Comparison of ENCODE assay signal across 25 cellular contexts in the genomic region with DNA sequence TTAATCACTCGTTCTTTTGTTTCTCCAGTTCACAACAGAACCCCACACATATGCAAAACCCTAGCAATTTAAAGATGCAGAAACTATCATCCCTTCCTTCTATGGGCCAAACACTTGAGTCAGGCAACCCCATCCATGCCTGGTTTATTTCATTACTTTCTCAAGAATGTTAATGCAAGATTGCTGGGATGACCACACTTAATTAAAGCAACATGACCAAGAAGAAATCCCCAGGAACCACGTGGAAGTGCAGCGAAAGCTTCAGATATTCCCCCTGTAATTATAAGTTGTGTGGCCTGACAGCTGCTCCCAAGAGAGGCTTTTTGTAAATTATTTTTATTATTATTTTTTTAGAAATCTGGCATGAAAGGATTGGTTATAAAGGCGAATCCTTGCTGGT.
DNase-seq lines count a peak whose midpoint lies in the region; ATAC-seq and TF ChIP-seq lines count a peak whose summit lies in the region.
"Had no signal": no experiment of that assay in that cellular context is flagged by ENCODE, and none has a peak within 500 bp of the region (broad histone marks: within the 10 kb centered on the region; RNA-seq: fewer than 3 reads in every experiment).

No MANE protein-coding gene starts in this region.

- H3K4me1 Mint-ChIP-seq in natural killer cell treated with Interleukin-12 subunit alpha and Interleukin-12 subunit beta and Interleukin-15 and Interleukin-18, amount 100 ng/mL, for 72 hours (ENCODE audit: low read depth in 2 of 2), result peaks cover 53 to 62% of the 10 kb centered on the region in 2 donors

- TF ChIP-seq CTCF in AG09319 (IDR thresholded peaks at IDR 0.05; ENCODE audit: low read depth, low read length) (no peak), HFF-Myc (IDR thresholded peaks at IDR 0.05; ENCODE audit: low read depth, low read length, missing control alignments) (no peak)

- H3K4me3 Mint-ChIP-seq in natural killer cell treated with Interleukin-12 subunit alpha and Interleukin-12 subunit beta and Interleukin-15 and Interleukin-18, amount 100 ng/mL, for 72 hours, result no peak overlapping the region
- H3K4me3 Mint-ChIP-seq: activated naive CD4-positive, alpha-beta T cell treated with anti-CD3 and anti-CD28 coated beads, Interleukin-2, amount 10 ng/mL, durations not matched to agents 7 days and 5 days; effector memory CD8-positive, alpha-beta T cell; stimulated activated naive CD8-positive, alpha-beta T cell treated with anti-CD3 and anti-CD28 coated beads, Interleukin-15, Interleukin-2, amounts not matched to agents 100 ng/mL and 50 ng/mL, for 24 hours had no signal

- peak; percentile 52 for DNase-seq in AG09319 (ENCODE audit: extremely low read depth, low read depth)
- DNase-seq in HFF-Myc (ENCODE audit: extremely low read depth, low read depth), result peak; percentile 50
- DNase-seq in adipocyte (ENCODE audit: low read depth), result peak; percentile 85
- DNase-seq in natural killer cell treated with Interleukin-12 subunit alpha and Interleukin-12 subunit beta and Interleukin-15 and Interleukin-18, amount 100 ng/mL, for 72 hours (ENCODE audit: low spot score), result no peak
- no peak for DNase-seq in NK-92 treated with Interleukin-12 subunit alpha and Interleukin-12 subunit beta, amount 100 ng/mL, for 24 hours (lab: John Stamatoyannopoulos, UW)
- DNase-seq in NCI-H510A treated with DMSO at 0.1 percent for 48 hours (lab: John Stamatoyannopoulos, UW), result no peak
- DNase-seq in medulla oblongata (ENCODE audit: extremely low spot score), result no peak
- no peak for DNase-seq in superior temporal gyrus (ENCODE audit: extremely low spot score)
- DNase-seq: activated CD4-positive, alpha-beta T cell treated with anti-CD3 and anti-CD28 coated beads for 48 hours; activated naive CD4-positive, alpha-beta T cell treated with anti-CD3 and anti-CD28 coated beads, Interleukin-2, amount 10 ng/mL, durations not matched to agents 7 days and 5 days; DMS79; effector memory CD8-positive, alpha-beta T cell; gastrocnemius medialis; left colon; mesenchymal stem cell; MG63; NCI-H1417; NCI-H2107; NCI-H774; OCI-M1; psoas muscle; thyroid gland had no signal

- H3K9me3 Mint-ChIP-seq in natural killer cell treated with Interleukin-12 subunit alpha and Interleukin-12 subunit beta and Interleukin-15 and Interleukin-18, amount 100 ng/mL, for 72 hours, result no peaks in the 10 kb centered on the region
- H3K9me3 Mint-ChIP-seq: activated naive CD4-positive, alpha-beta T cell treated with anti-CD3 and anti-CD28 coated beads, Interleukin-2, amount 10 ng/mL, durations not matched to agents 7 days and 5 days; effector memory CD8-positive, alpha-beta T cell; stimulated activated naive CD8-positive, alpha-beta T cell treated with anti-CD3 and anti-CD28 coated beads, Interleukin-15, Interleukin-2, amounts not matched to agents 100 ng/mL and 50 ng/mL, for 24 hours had no signal

- H3K4me3 ChIP-seq in HFF-Myc (replicated peaks; ENCODE audit: low read depth, low read length) (no peak overlapping the region), adipocyte (ENCODE audit: low read length) (no peak overlapping the region)
- H3K4me3 ChIP-seq: gastrocnemius medialis, GM12878, MG63, psoas muscle, thyroid gland had no signal

- H3K27ac Mint-ChIP-seq in natural killer cell treated with Interleukin-12 subunit alpha and Interleukin-12 subunit beta and Interleukin-15 and Interleukin-18, amount 100 ng/mL, for 72 hours, result peak overlapping the region; percentile 5 to 75
- H3K27ac Mint-ChIP-seq: effector memory CD8-positive, alpha-beta T cell; stimulated activated naive CD8-positive, alpha-beta T cell treated with anti-CD3 and anti-CD28 coated beads, Interleukin-15, Interleukin-2, amounts not matched to agents 100 ng/mL and 50 ng/mL, for 24 hours had no signal

- ATAC-seq in natural killer cell treated with Interleukin-12 subunit alpha and Interleukin-12 subunit beta and Interleukin-15 and Interleukin-18, amount 100 ng/mL, for 72 hours, result no peak
- ATAC-seq: effector memory CD8-positive, alpha-beta T cell; esophagus mucosa; gastrocnemius medialis; GM12878; left colon; psoas muscle had no signal

- H3K27me3 ChIP-seq in adipocyte (replicated peaks; ENCODE audit: control insufficient read depth, insufficient read depth, low read length), result no peaks in the 10 kb centered on the region
- H3K27me3 ChIP-seq: gastrocnemius medialis, MG63, thyroid gland had no signal

- H3K9ac ChIP-seq in adipocyte (ENCODE audit: low read length), result no peak overlapping the region

- H3K36me3 Mint-ChIP-seq in natural killer cell treated with Interleukin-12 subunit alpha and Interleukin-12 subunit beta and Interleukin-15 and Interleukin-18, amount 100 ng/mL, for 72 hours, result no peaks in the 10 kb centered on the region
- H3K36me3 Mint-ChIP-seq: activated naive CD4-positive, alpha-beta T cell treated with anti-CD3 and anti-CD28 coated beads, Interleukin-2, amount 10 ng/mL, durations not matched to agents 7 days and 5 days had no signal

- H3K27me3 Mint-ChIP-seq in natural killer cell treated with Interleukin-12 subunit alpha and Interleukin-12 subunit beta and Interleukin-15 and Interleukin-18, amount 100 ng/mL, for 72 hours, result no peaks in the 10 kb centered on the region
- H3K27me3 Mint-ChIP-seq: effector memory CD8-positive, alpha-beta T cell had no signal

- H3K36me3 ChIP-seq in adipocyte (ENCODE audit: control insufficient read depth, insufficient read depth, low read length, severe bottlenecking), result no peaks in the 10 kb centered on the region
- H3K36me3 ChIP-seq: gastrocnemius medialis, MG63, thyroid gland had no signal

- H3K4me1 ChIP-seq in adipocyte (ENCODE audit: control insufficient read depth, insufficient read depth, low read length), result no peaks in the 10 kb centered on the region
- H3K4me1 ChIP-seq: psoas muscle, thyroid gland had no signal

- no peaks in the 10 kb centered on the region for H3K9me3 ChIP-seq in adipocyte (ENCODE audit: control insufficient read depth, low read length)
- H3K9me3 ChIP-seq: gastrocnemius medialis, MG63, psoas muscle, thyroid gland had no signal

Comparison
In these comparisons a context has a peak if more than half of its experiments do, and no peak if none do; other contexts are left out.
1. DNase-seq: peak in AG09319 (single experiment), HFF-Myc (single experiment) and adipocyte (single experiment); none in natural killer cell treated with Interleukin-12 subunit alpha and Interleukin-12 subunit beta and Interleukin-15 and Interleukin-18, amount 100 ng/mL, for 72 hours (single experiment), NK-92 treated with Interleukin-12 subunit alpha and Interleukin-12 subunit beta, amount 100 ng/mL, for 24 hours (single experiment), NCI-H510A treated with DMSO at 0.1 percent for 48 hours (single experiment), medulla oblongata (single experiment) and superior temporal gyrus (single experiment).